Comparison of ENCODE assay signal across 1 cellular context in the genomic region with DNA sequence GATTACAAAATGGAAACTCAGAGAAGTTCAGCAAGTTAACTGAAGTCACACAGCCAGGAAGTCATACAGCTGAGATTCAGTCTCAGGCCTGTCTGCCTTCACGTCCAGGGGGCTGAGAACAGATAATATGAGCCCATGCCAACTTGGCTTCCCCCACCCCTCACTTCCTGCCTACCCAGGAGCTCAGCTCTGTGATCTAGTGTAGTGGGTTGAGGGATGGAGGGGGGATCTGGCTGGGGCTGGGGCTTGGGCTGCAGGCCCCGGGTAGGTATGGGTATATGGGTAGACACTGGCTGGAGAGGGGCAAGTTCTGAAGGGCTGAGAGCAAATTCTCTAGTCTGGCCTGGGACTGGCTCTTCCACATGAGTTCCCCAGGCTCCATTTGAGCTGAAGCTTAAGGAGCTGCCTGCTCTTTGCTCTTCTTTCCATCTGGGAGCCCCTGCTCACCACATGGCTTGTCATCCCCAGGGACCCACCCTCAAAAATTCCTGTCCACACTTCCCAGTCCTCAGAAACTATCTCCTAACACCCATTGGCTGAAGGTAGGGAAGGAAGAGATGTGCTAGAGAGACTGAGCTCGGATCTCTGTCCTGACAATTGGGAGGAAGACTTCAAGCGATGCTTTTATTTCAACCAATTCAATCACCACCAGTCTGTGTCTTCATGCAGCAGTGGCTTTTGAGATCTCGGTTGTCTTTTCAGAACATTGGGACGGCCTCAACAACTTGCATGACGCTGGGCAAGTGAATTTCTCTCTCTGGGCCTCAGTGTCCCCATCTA.
TF ChIP-seq lines count a peak whose summit lies in the region.

No MANE protein-coding gene starts in this region.

TF ChIP-seq in H1, 55 proteins besides CTCF, POLR2A, EP300 and RAD21:
- TF ChIP-seq KDM1A (IDR thresholded peaks at IDR 0.05; ENCODE audit: borderline replicate concordance, low read length) (no peak), ASH2L (IDR thresholded peaks at IDR 0.05; ENCODE audit: low read length) (no peak), CEBPB (IDR thresholded peaks at IDR 0.05; ENCODE audit: low read depth, low read length) (no peak), SIN3A (conservative IDR thresholded peaks at IDR 0.05 in 1 of 2, IDR thresholded peaks at IDR 0.05 in 1 of 2; ENCODE audit: low read depth in 1 of 2, low read length in 2 of 2) (no peak), NRF1 (IDR thresholded peaks at IDR 0.05; ENCODE audit: low read depth, low read length) (no peak), ZNF274 (IDR thresholded peaks at IDR 0.05; ENCODE audit: borderline replicate concordance, extremely low read depth, low read length) (no peak), TBP (IDR thresholded peaks at IDR 0.05; ENCODE audit: low read depth, low read length) (no peak), TAF7 (optimal IDR thresholded peaks at IDR 0.05; ENCODE audit: borderline replicate concordance, low read depth, low read length) (no peak), EGR1 (IDR thresholded peaks at IDR 0.05; ENCODE audit: borderline replicate concordance, low read depth, low read length) (no peak), JUND (IDR thresholded peaks at IDR 0.05; ENCODE audit: low read length) (no peak), GTF2F1 (IDR thresholded peaks at IDR 0.05; ENCODE audit: borderline replicate concordance, low read depth, low read length) (no peak), RBBP5 (IDR thresholded peaks at IDR 0.05; ENCODE audit: borderline replicate concordance, low read depth, low read length) (no peak), RFX5 (IDR thresholded peaks at IDR 0.05; ENCODE audit: borderline replicate concordance, low read depth, low read length) (no peak), SP1 (IDR thresholded peaks at IDR 0.05; ENCODE audit: low read depth, low read length) (no peak)
- TF ChIP-seq, protein P1, sequence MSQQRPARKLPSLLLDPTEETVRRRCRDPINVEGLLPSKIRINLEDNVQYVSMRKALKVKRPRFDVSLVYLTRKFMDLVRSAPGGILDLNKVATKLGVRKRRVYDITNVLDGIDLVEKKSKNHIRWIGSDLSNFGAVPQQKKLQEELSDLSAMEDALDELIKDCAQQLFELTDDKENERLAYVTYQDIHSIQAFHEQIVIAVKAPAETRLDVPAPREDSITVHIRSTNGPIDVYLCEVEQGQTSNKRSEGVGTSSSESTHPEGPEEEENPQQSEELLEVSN (IDR thresholded peaks at IDR 0.05): no peak
